ENCODE assay signal across 8 cellular contexts in genomic region chr1:159010398-159010797, GRCh38. TPM values are rescaled to one million over a fixed set of nuclear protein-coding genes. Genes with fewer than 3 reads are reported as not detected.
DNase-seq lines count a peak whose midpoint lies in the region; ATAC-seq and TF ChIP-seq lines count a peak whose summit lies in the region.

No MANE protein-coding gene starts in this region.

- peak overlapping the region; percentile 69 to 89 (median 83) for H3K27ac ChIP-seq in adrenal gland
- H3K27ac ChIP-seq in right lobe of liver: peak overlapping the region; percentile 72 to 80 (median 75)
- peak overlapping the region; percentile 73 to 89 for H3K27ac ChIP-seq in testis
- no peak overlapping the region for H3K27ac ChIP-seq in endodermal cell (ENCODE audit: low read depth, low read length)

- TF ChIP-seq POLR2A in adrenal gland (IDR thresholded peaks at IDR 0.05) (no peak), right lobe of liver (IDR thresholded peaks at IDR 0.05) (no peak), testis (IDR thresholded peaks at IDR 0.05) (no peak)

- H3K27me3 Mint-ChIP-seq in activated CD4-positive, alpha-beta T cell treated with anti-CD3 and anti-CD28 coated beads, Interleukin-2, amount 10 ng/mL, durations not matched to agents 7 days and 5 days: no peaks in the 10 kb centered on the region
- H3K27me3 Mint-ChIP-seq in endodermal cell (ENCODE audit: insufficient read depth): no peaks in the 10 kb centered on the region

- TF ChIP-seq CTCF in adrenal gland (IDR thresholded peaks at IDR 0.05) (no peak), right lobe of liver (IDR thresholded peaks at IDR 0.05) (no peak), testis (IDR thresholded peaks at IDR 0.05) (no peak), endodermal cell (conservative IDR thresholded peaks at IDR 0.05) (no peak)

- H3K9me3 ChIP-seq in adrenal gland (replicated peaks in 1 of 3): no peaks in the 10 kb centered on the region
- no peaks in the 10 kb centered on the region for H3K9me3 ChIP-seq in right lobe of liver
- no peaks in the 10 kb centered on the region for H3K9me3 ChIP-seq in testis
- no peaks in the 10 kb centered on the region for H3K9me3 ChIP-seq in endodermal cell (ENCODE audit: control insufficient read depth, low read length)

- ATAC-seq in right lobe of liver (no peak), HG02981 (IDR thresholded peaks at IDR 0.05; ENCODE audit: unreplicated experiment) (no peak)

- no peak for DNase-seq in activated CD4-positive, alpha-beta T cell treated with anti-CD3 and anti-CD28 coated beads, Interleukin-2, amount 10 ng/mL, durations not matched to agents 7 days and 5 days
- DNase-seq in activated CD4-positive, alpha-beta T cell treated with anti-CD3 and anti-CD28 coated beads, Interleukin-2, amount 50 U/mL, for 1 hour: no peak
- DNase-seq in adrenal gland: no peak
- no peak for DNase-seq in right lobe of liver
- no peak for DNase-seq in testis
- DNase-seq in 8988T: no peak
- no peak for DNase-seq in endodermal cell

- POLR2A ChIA-PET in activated CD4-positive, alpha-beta T cell treated with anti-CD3 and anti-CD28 coated beads, Interleukin-2, amount 10 ng/mL, durations not matched to agents 7 days and 5 days (lab: Charles Lee): interaction anchor here (0.6 to 3.0 kb wide), 2 partner anchors 66 to 122 kb away, joined by 3 to 35 read pairs; partner anchors contain the start of gene AIM2

- H3K36me3 ChIP-seq in adrenal gland (replicated peaks in 1 of 2) (peaks cover 0 to 1% of the 10 kb centered on the region in 2 donors), right lobe of liver (peaks cover 0 to 3% (median 0%) of the 10 kb centered on the region in 4 donors), testis (ENCODE audit: low read depth, missing control alignments) (no peaks in the 10 kb centered on the region), endodermal cell (ENCODE audit: control insufficient read depth, insufficient read depth, low read length) (no peaks in the 10 kb centered on the region)

- H3K4me1 Mint-ChIP-seq in activated CD4-positive, alpha-beta T cell treated with anti-CD3 and anti-CD28 coated beads, Interleukin-2, amount 10 ng/mL, durations not matched to agents 7 days and 5 days: peaks cover 57% of the 10 kb centered on the region
- H3K4me1 Mint-ChIP-seq in endodermal cell: peaks cover 39% of the 10 kb centered on the region

- CTCF ChIA-PET in activated CD4-positive, alpha-beta T cell treated with anti-CD3 and anti-CD28 coated beads, Interleukin-2, amount 10 ng/mL, durations not matched to agents 7 days and 5 days (lab: Charles Lee): interaction anchor here (0.6 to 1.5 kb wide), 4 partner anchors 19 to 182 kb away, joined by 3 to 4 read pairs (median 4); no protein-coding TSS in a partner anchor

- H3K9ac ChIP-seq in endodermal cell (ENCODE audit: extremely low read depth, low read length, poor library complexity, severe bottlenecking): no peak overlapping the region

- intact Hi-C loops in adrenal gland (cut with DNase I): no loop called here
- intact Hi-C loops in right lobe of liver (cut with DNase I): no loop called here
- intact Hi-C loops in testis (cut with DNase I; ENCODE audit: low total_unique reads): no loop called here

- no peaks in the 10 kb centered on the region for H3K27me3 ChIP-seq in adrenal gland
- H3K27me3 ChIP-seq in right lobe of liver: no peaks in the 10 kb centered on the region
- no peaks in the 10 kb centered on the region for H3K27me3 ChIP-seq in testis
- H3K27me3 ChIP-seq in endodermal cell (ENCODE audit: control insufficient read depth, insufficient read depth, low read length, poor library complexity, severe bottlenecking): no peaks in the 10 kb centered on the region

- H3K4me1 ChIP-seq in adrenal gland (replicated peaks in 1 of 2): peaks cover 0 to 55% of the 10 kb centered on the region in 2 donors
- peaks cover 0 to 4% (median 0%) of the 10 kb centered on the region in 4 donors for H3K4me1 ChIP-seq in right lobe of liver
- H3K4me1 ChIP-seq in testis: peaks cover 5% of the 10 kb centered on the region
- H3K4me1 ChIP-seq in endodermal cell (ENCODE audit: control insufficient read depth, insufficient read depth, low read length): peaks cover 10% of the 10 kb centered on the region

- peak overlapping the region; percentile 100 for H3K27ac Mint-ChIP-seq in activated CD4-positive, alpha-beta T cell treated with anti-CD3 and anti-CD28 coated beads, Interleukin-2, amount 10 ng/mL, durations not matched to agents 7 days and 5 days
- H3K27ac Mint-ChIP-seq in endodermal cell: no peak overlapping the region

- peak overlapping the region; percentile 99 for H3K4me3 Mint-ChIP-seq in activated CD4-positive, alpha-beta T cell treated with anti-CD3 and anti-CD28 coated beads, Interleukin-2, amount 10 ng/mL, durations not matched to agents 7 days and 5 days
- H3K4me3 Mint-ChIP-seq in endodermal cell: no peak overlapping the region

- H3K9me3 Mint-ChIP-seq in activated CD4-positive, alpha-beta T cell treated with anti-CD3 and anti-CD28 coated beads, Interleukin-2, amount 10 ng/mL, durations not matched to agents 7 days and 5 days: no peaks in the 10 kb centered on the region
- H3K9me3 Mint-ChIP-seq in endodermal cell: no peaks in the 10 kb centered on the region

- H3K36me3 Mint-ChIP-seq in activated CD4-positive, alpha-beta T cell treated with anti-CD3 and anti-CD28 coated beads, Interleukin-2, amount 10 ng/mL, durations not matched to agents 7 days and 5 days (ENCODE audit: low read depth): peaks cover 55% of the 10 kb centered on the region
- peaks cover 5% of the 10 kb centered on the region for H3K36me3 Mint-ChIP-seq in endodermal cell (ENCODE audit: low read depth)

- H3K4me3 ChIP-seq in adrenal gland (peak overlapping the region in 3 of 4 donors; percentile 32 to 60 (median 34)), right lobe of liver (peak overlapping the region; percentile 34 to 49 (median 48)), testis (peak overlapping the region; percentile 53 to 61), endodermal cell (ENCODE audit: low read length) (no peak overlapping the region)

- 8 to 18% (median 15%) methylated on average over 5 of the region's 5 CpGs for WGBS in adrenal gland, 4 donors
- WGBS in right lobe of liver (ENCODE audit: insufficient coverage, low coverage, low lambda C conversion rate, missing lambda C conversion rate): 17% methylated on average over 5 of the region's 5 CpGs
- 35 to 42% methylated on average over 5 of the region's 5 CpGs for WGBS in testis, 2 donors
- WGBS in endodermal cell (ENCODE audit: insufficient coverage in 1 of 2, insufficient read length in 1 of 2), 2 experiments: 94 to 96% methylated on average over 4 to 5 of the region's 5 CpGs

RNA-seq across cellular contexts. Expression of gene IFI16, which starts 0.7 kb away (rescaled TPM):
- total RNA-seq in activated CD4-positive, alpha-beta T cell treated with anti-CD3 and anti-CD28 coated beads, Interleukin-2, amount 10 ng/mL, durations not matched to agents 7 days and 5 days: 100 to 1,000 TPM; 300 to 342 TPM
- total RNA-seq in adrenal gland: 100 to 1,000 TPM in 3 of 8 donors, 10 to 100 TPM in 5; 43.5 to 130 (median 89.5) TPM
- 100 to 1,000 TPM in 2 of 3 donors, 10 to 100 TPM in 1; 92.0 to 128 (median 123) TPM for polyA plus RNA-seq in adrenal gland
- total RNA-seq in right lobe of liver: 10 to 100 TPM in 2 of 6 experiments, 1 to 10 TPM in 4; 3.3 to 20.3 (median 9.1) TPM
- total RNA-seq in testis: 10 to 100 TPM; 34.3 to 39.8 TPM
- 35.7 TPM for polyA plus RNA-seq in testis (ENCODE audit: insufficient read depth, low read depth, low replicate concordance)
- 10 to 100 TPM; 10.4 to 11.9 TPM for total RNA-seq in endodermal cell
- polyA plus RNA-seq in endodermal cell (2013, experiment 1 of 2): 8.3 TPM
- 10.8 TPM for polyA plus RNA-seq in endodermal cell (2013, experiment 2 of 2)
